17 cellular contexts compared by ENCODE assay signal in the genomic region with DNA sequence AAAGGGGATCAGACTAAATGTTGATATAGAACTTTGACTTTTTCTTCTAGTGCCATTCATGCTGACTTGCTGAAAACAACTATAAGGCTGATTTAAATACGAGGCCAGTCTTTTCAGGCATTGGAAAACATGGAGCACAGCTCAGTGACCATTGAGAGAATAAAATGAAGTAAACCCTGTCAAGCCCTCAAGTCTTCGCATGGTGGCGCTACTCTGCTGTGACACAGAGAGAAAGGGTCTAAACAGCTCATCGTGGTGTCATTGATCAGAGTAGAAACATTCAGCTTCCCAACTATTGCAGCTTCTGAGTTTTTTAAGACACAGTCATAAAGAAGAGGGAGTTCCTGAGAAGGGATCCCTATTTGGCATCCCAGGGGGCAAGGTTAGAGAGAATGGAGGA.
A peak's percentile ranks its signal among the peaks of the same experiment; 100 is the strongest.
DNase-seq lines count a peak whose midpoint lies in the region; ATAC-seq, FAIRE-seq and TF ChIP-seq lines count a peak whose summit lies in the region.
"Had no signal": no experiment of that assay in that cellular context is flagged by ENCODE, and none has a peak within 500 bp of the region (broad histone marks: within the 10 kb centered on the region; RNA-seq: fewer than 3 reads in every experiment).

No MANE protein-coding gene starts in this region.

- H3K9me3 ChIP-seq in Caco-2 (no peaks in the 10 kb centered on the region), PC-3 (ENCODE audit: low read length) (no peaks in the 10 kb centered on the region)
- no peaks in the 10 kb centered on the region for H3K9me3 ChIP-seq in CD4-positive, alpha-beta memory T cell (ENCODE audit: control insufficient read depth in 1 of 2, low read length in 2 of 2)

- no peaks in the 10 kb centered on the region for H3K9me3 Mint-ChIP-seq in Caco-2 (ENCODE audit: unreplicated experiment)
- H3K9me3 Mint-ChIP-seq in CD4-positive, alpha-beta memory T cell = no peaks in the 10 kb centered on the region
- H3K9me3 Mint-ChIP-seq: natural killer cell treated with Interleukin-12 subunit alpha and Interleukin-12 subunit beta and Interleukin-15 and Interleukin-18, amount 100 ng/mL, for 72 hours had no signal

- H3K27ac Mint-ChIP-seq in Caco-2 (ENCODE audit: unreplicated experiment) = no peak overlapping the region
- no peak overlapping the region for H3K27ac Mint-ChIP-seq in CD4-positive, alpha-beta memory T cell
- H3K27ac Mint-ChIP-seq: natural killer cell treated with Interleukin-12 subunit alpha and Interleukin-12 subunit beta and Interleukin-15 and Interleukin-18, amount 100 ng/mL, for 72 hours; stimulated activated naive B cell treated with anti-CD40 and anti-IgM and Interleukin-4, amounts not matched to agents 10 μg/mL and 1 μg/mL and 100 μg/mL, for 72 hours had no signal

- intact Hi-C loops in Caco-2 (cut with micrococcal nuclease; ENCODE audit: unreplicated experiment) (loop anchor here (1.0 kb wide), 1 partner anchor 82 kb away; no protein-coding TSS in a partner anchor), PC-3 (cut with micrococcal nuclease) (no loop called here)
- intact Hi-C loops in CD4-positive, alpha-beta memory T cell (cut with micrococcal nuclease) = no loop called here

- ATAC-seq in GM21529 (IDR thresholded peaks at IDR 0.05; ENCODE audit: unreplicated experiment) = peak; percentile 59
- no peak for ATAC-seq in PC-3
- no peak for ATAC-seq in HG02610 (IDR thresholded peaks at IDR 0.05; ENCODE audit: unreplicated experiment)
- ATAC-seq: natural killer cell treated with Interleukin-12 subunit alpha and Interleukin-12 subunit beta and Interleukin-15 and Interleukin-18, amount 100 ng/mL, for 72 hours; stimulated activated naive B cell treated with anti-CD40 and anti-IgM and Interleukin-4, amounts not matched to agents 10 μg/mL and 1 μg/mL and 100 μg/mL, for 72 hours had no signal

- CTCF ChIA-PET in Caco-2 (lab: Charles Lee) (interaction anchor here (0.6 kb wide), 1 partner anchor 271 kb away, joined by 3 read pairs; no protein-coding TSS in a partner anchor), PC-3 (lab: Charles Lee) (interaction anchor here (0.6 kb wide), 1 partner anchor 507 kb away, joined by 3 read pairs; no protein-coding TSS in a partner anchor)
- CTCF ChIA-PET in CD4-positive, alpha-beta memory T cell (lab: Charles Lee; ENCODE audit: partially characterized antibody) = no interaction called here

- H3K36me3 Mint-ChIP-seq in Caco-2 (ENCODE audit: insufficient read depth, unreplicated experiment) = no peaks in the 10 kb centered on the region
- H3K36me3 Mint-ChIP-seq in CD4-positive, alpha-beta memory T cell = no peaks in the 10 kb centered on the region
- H3K36me3 Mint-ChIP-seq: natural killer cell treated with Interleukin-12 subunit alpha and Interleukin-12 subunit beta and Interleukin-15 and Interleukin-18, amount 100 ng/mL, for 72 hours; stimulated activated naive B cell treated with anti-CD40 and anti-IgM and Interleukin-4, amounts not matched to agents 10 μg/mL and 1 μg/mL and 100 μg/mL, for 72 hours had no signal

- H2AFZ ChIP-seq in PC-3 (ENCODE audit: low read length) = no peak overlapping the region

- POLR2A ChIA-PET in Caco-2 (lab: Charles Lee) = no interaction called here
- POLR2A ChIA-PET in PC-3 (lab: Charles Lee; ENCODE audit: unreplicated experiment) = no interaction called here
- POLR2A ChIA-PET in CD4-positive, alpha-beta memory T cell (lab: Charles Lee; ENCODE audit: partially characterized antibody) = no interaction called here

- H3K4me2 ChIP-seq in PC-3 (ENCODE audit: low read length) = no peak overlapping the region

- H3K79me2 ChIP-seq in PC-3 (ENCODE audit: low read length) = no peaks in the 10 kb centered on the region

- no peaks in the 10 kb centered on the region for H3K9me2 ChIP-seq in PC-3 (replicated peaks; ENCODE audit: low read length)

- FAIRE-seq in D721Med (lab: Jason Lieb, UNC) = no peak
- FAIRE-seq: endometrium, urothelium cell line had no signal

- H3K9ac ChIP-seq in PC-3 (ENCODE audit: low read length) = no peak overlapping the region

- peak in 1 of 2 experiments; percentile 50 for TF ChIP-seq CTCF in Caco-2 (IDR thresholded peaks at IDR 0.05; ENCODE audit: insufficient read depth in 1 of 2, low read depth in 1 of 2, low read length in 1 of 2, severe bottlenecking in 1 of 2, unreplicated experiment in 1 of 2)
- peak; percentile 35; the same call in 1 of the 2 replicates for TF ChIP-seq CTCF in PC-3 (conservative IDR thresholded peaks at IDR 0.05; ENCODE audit: low read depth, low read length)
- peak; percentile 6 for TF ChIP-seq CTCF in fibroblast of mammary gland (conservative IDR thresholded peaks at IDR 0.05; ENCODE audit: control insufficient read depth, insufficient read depth, low read depth, low read length)
- TF ChIP-seq CTCF in D721Med (IDR thresholded peaks at IDR 0.05; ENCODE audit: insufficient read depth, missing control alignments) = no peak

- H4K20me1 ChIP-seq in PC-3 (ENCODE audit: low read length) = no peaks in the 10 kb centered on the region

- H3F3A ChIP-seq in PC-3 (ENCODE audit: low read length, unreplicated experiment) = no peaks in the 10 kb centered on the region

- H3K4me3 Mint-ChIP-seq in Caco-2 (ENCODE audit: unreplicated experiment) = no peak overlapping the region
- no peak overlapping the region for H3K4me3 Mint-ChIP-seq in CD4-positive, alpha-beta memory T cell
- H3K4me3 Mint-ChIP-seq: natural killer cell treated with Interleukin-12 subunit alpha and Interleukin-12 subunit beta and Interleukin-15 and Interleukin-18, amount 100 ng/mL, for 72 hours; stimulated activated naive B cell treated with anti-CD40 and anti-IgM and Interleukin-4, amounts not matched to agents 10 μg/mL and 1 μg/mL and 100 μg/mL, for 72 hours had no signal

- BruUV-seq in Caco-2 (replicated peaks; lab: Mats Ljungman, UMichigan) (no TSS peak), PC-3 (replicated peaks; lab: Mats Ljungman, UMichigan) (no TSS peak)

- H3K27me3 Mint-ChIP-seq in Caco-2 (ENCODE audit: insufficient read depth, unreplicated experiment) = no peaks in the 10 kb centered on the region
- H3K27me3 Mint-ChIP-seq in CD4-positive, alpha-beta memory T cell = no peaks in the 10 kb centered on the region
- H3K27me3 Mint-ChIP-seq: natural killer cell treated with Interleukin-12 subunit alpha and Interleukin-12 subunit beta and Interleukin-15 and Interleukin-18, amount 100 ng/mL, for 72 hours; stimulated activated naive B cell treated with anti-CD40 and anti-IgM and Interleukin-4, amounts not matched to agents 10 μg/mL and 1 μg/mL and 100 μg/mL, for 72 hours had no signal

- no peaks in the 10 kb centered on the region for H3K36me3 ChIP-seq in Caco-2 (ENCODE audit: control insufficient read depth, insufficient read depth, low read length)
- H3K36me3 ChIP-seq in PC-3 (ENCODE audit: low read depth, low read length) = no peaks in the 10 kb centered on the region
- no peaks in the 10 kb centered on the region for H3K36me3 ChIP-seq in CD4-positive, alpha-beta memory T cell (ENCODE audit: insufficient read depth, low read length)

- no peaks in the 10 kb centered on the region for H3K4me1 Mint-ChIP-seq in Caco-2 (ENCODE audit: low read depth, unreplicated experiment)
- H3K4me1 Mint-ChIP-seq in CD4-positive, alpha-beta memory T cell = no peaks in the 10 kb centered on the region
- H3K4me1 Mint-ChIP-seq: stimulated activated naive B cell treated with anti-CD40 and anti-IgM and Interleukin-4, amounts not matched to agents 10 μg/mL and 1 μg/mL and 100 μg/mL, for 72 hours had no signal

- H3K4me3 ChIP-seq in Caco-2 (ENCODE audit: low read depth, low read length) (no peak overlapping the region), PC-3 (ENCODE audit: low read length) (no peak overlapping the region), fibroblast of mammary gland (ENCODE audit: control insufficient read depth, low read depth, low read length) (no peak overlapping the region)
- no peak overlapping the region for H3K4me3 ChIP-seq in CD4-positive, alpha-beta memory T cell (ENCODE audit: low read length in 2 of 2)

- DNase-seq in Caco-2 = peak; percentile 26 to 35
- no peak for DNase-seq in PC-3
- DNase-seq in fibroblast of mammary gland (ENCODE audit: low read depth) = peak; percentile 6
- no peak for DNase-seq in NCI-H510A treated with DMSO at 0.1 percent for 48 hours (lab: John Stamatoyannopoulos, UW)
- no peak for DNase-seq in CD4-positive, alpha-beta memory T cell
- no peak for DNase-seq in D721Med (ENCODE audit: insufficient read length, low spot score)
- DNase-seq: activated naive CD4-positive, alpha-beta T cell treated with Interleukin-2 at 50 U/mL for 16 hours; DND-41; IMR-90; NCI-H1694 treated with DMSO at 0.1 percent for 48 hours; stimulated activated CD4-positive, alpha-beta T cell treated with anti-CD3 and anti-CD28 coated beads, Interleukin-4, amount 100 ng/mL, for 24 hours; stimulated activated naive B cell treated with anti-CD40 and anti-IgM and Interleukin-4, amounts not matched to agents 10 μg/mL and 1 μg/mL and 100 μg/mL, for 72 hours had no signal

- H3K27ac ChIP-seq in PC-3 (ENCODE audit: low read length) = no peak overlapping the region
- H3K27ac ChIP-seq in CD4-positive, alpha-beta memory T cell (ENCODE audit: low read depth, low read length) = no peak overlapping the region

- H3K27me3 ChIP-seq in Caco-2 (replicated peaks; ENCODE audit: control insufficient read depth, insufficient read depth, low read length) (no peaks in the 10 kb centered on the region), PC-3 (ENCODE audit: low read length) (no peaks in the 10 kb centered on the region)
- no peaks in the 10 kb centered on the region for H3K27me3 ChIP-seq in CD4-positive, alpha-beta memory T cell (ENCODE audit: insufficient read depth, low read length)

- H3K4me1 ChIP-seq in Caco-2 = no peaks in the 10 kb centered on the region
- H3K4me1 ChIP-seq in PC-3 (ENCODE audit: insufficient read depth, low read length) = no peaks in the 10 kb centered on the region
- no peaks in the 10 kb centered on the region for H3K4me1 ChIP-seq in CD4-positive, alpha-beta memory T cell (ENCODE audit: insufficient read depth, low read length)

Comparison
In these comparisons a context has a peak if more than half of its experiments do, and no peak if none do; other contexts are left out.
1. DNase-seq: peak in Caco-2 (2 of 2) and fibroblast of mammary gland (single experiment); none in PC-3 (single experiment), NCI-H510A treated with DMSO at 0.1 percent for 48 hours (single experiment), CD4-positive, alpha-beta memory T cell (0 of 5) and D721Med (single experiment).